ENCODE assay signal across 16 cellular contexts in genomic region chr22:48227341-48228018, GRCh38.
DNase-seq lines count a peak whose midpoint lies in the region; ATAC-seq and TF ChIP-seq lines count a peak whose summit lies in the region.
"Had no signal": no experiment of that assay in that cellular context is flagged by ENCODE, and none has a peak within 500 bp of the region (broad histone marks: within the 10 kb centered on the region; RNA-seq: fewer than 3 reads in every experiment).

No MANE protein-coding gene starts in this region.

- peak; percentile 30 for DNase-seq in activated CD8-positive, alpha-beta memory T cell treated with anti-CD3 and anti-CD28 coated beads for 24 hours
- DNase-seq in activated CD8-positive, alpha-beta memory T cell treated with anti-CD3 and anti-CD28 coated beads, Interleukin-2, amount 10 ng/mL, durations not matched to agents 7 days and 5 days: no peak
- DNase-seq in lung (ENCODE audit: low spot score): peak; percentile 25
- peak; percentile 70 for DNase-seq in osteocyte (ENCODE audit: extremely low spot score, unreplicated experiment)
- no peak for DNase-seq in activated T-helper 1 cell treated with anti-CD3 and anti-CD28 coated beads, Interleukin-12 subunit alpha, Interleukin-12 subunit beta, Interleukin-2, Interleukin-4 antibody, amounts not matched to agents 30 ng/mL and 10 ng/mL and 1 ng/mL, durations not matched to agents 14 hours and 24 hours and 36 hours (ENCODE audit: low spot score)
- no peak for DNase-seq in H4 (ENCODE audit: low spot score)
- no peak for DNase-seq in T-helper 9 cell
- DNase-seq: Caco-2, DND-41, GDM1, GOT3 had no signal

- WGBS in lung, 2 donors: 89 to 99% methylated on average over 4 of the region's 4 CpGs

- H3K4me1 ChIP-seq in lung (ENCODE audit: control insufficient read depth in 2 of 2, insufficient read depth in 2 of 2, low read length in 2 of 2): peaks cover 0 to 2% of the 10 kb centered on the region in 2 donors
- H3K4me1 ChIP-seq: Caco-2, HAP-1 had no signal

- H3K27ac ChIP-seq in lung (ENCODE audit: low read depth in 1 of 2, low read length in 1 of 2): no peak overlapping the region
- H3K27ac ChIP-seq: 22Rv1 had no signal

- peaks cover 0 to 7% of the 10 kb centered on the region in 2 donors for H3K9me3 ChIP-seq in lung (ENCODE audit: control insufficient read depth in 2 of 2, insufficient read depth in 1 of 2, low read length in 1 of 2)
- H3K9me3 ChIP-seq: Caco-2, HAP-1 had no signal

- no peak overlapping the region for H3K4me3 Mint-ChIP-seq in activated CD8-positive, alpha-beta memory T cell treated with anti-CD3 and anti-CD28 coated beads, Interleukin-2, amount 10 ng/mL, durations not matched to agents 7 days and 5 days
- no peak overlapping the region for H3K4me3 Mint-ChIP-seq in osteocyte (ENCODE audit: unreplicated experiment)
- H3K4me3 Mint-ChIP-seq in activated T-helper 1 cell treated with anti-CD3 and anti-CD28 coated beads, Interleukin-12 subunit alpha, Interleukin-12 subunit beta, Interleukin-2, Interleukin-4 antibody, amounts not matched to agents 30 ng/mL and 10 ng/mL and 1 ng/mL, durations not matched to agents 14 hours and 24 hours and 36 hours: no peak overlapping the region
- H3K4me3 Mint-ChIP-seq: CD14-positive monocyte; CD8-positive, alpha-beta T cell had no signal

- H3K4me3 ChIP-seq in lung: no peak overlapping the region
- H3K4me3 ChIP-seq: HAP-1 had no signal

- CTCF ChIA-PET in activated CD8-positive, alpha-beta memory T cell treated with anti-CD3 and anti-CD28 coated beads, Interleukin-2, amount 10 ng/mL, durations not matched to agents 7 days and 5 days (lab: Charles Lee): no interaction called here

- intact Hi-C loops in activated T-helper 1 cell treated with anti-CD3 and anti-CD28 coated beads, Interleukin-12 subunit alpha, Interleukin-12 subunit beta, Interleukin-2, Interleukin-4 antibody, amounts not matched to agents 30 ng/mL and 10 ng/mL and 1 ng/mL, durations not matched to agents 14 hours and 24 hours and 36 hours (cut with micrococcal nuclease): no loop called here

- no peak overlapping the region for H3K27ac Mint-ChIP-seq in activated CD8-positive, alpha-beta memory T cell treated with anti-CD3 and anti-CD28 coated beads, Interleukin-2, amount 10 ng/mL, durations not matched to agents 7 days and 5 days
- H3K27ac Mint-ChIP-seq in osteocyte (ENCODE audit: unreplicated experiment): no peak overlapping the region
- H3K27ac Mint-ChIP-seq in activated T-helper 1 cell treated with anti-CD3 and anti-CD28 coated beads, Interleukin-12 subunit alpha, Interleukin-12 subunit beta, Interleukin-2, Interleukin-4 antibody, amounts not matched to agents 30 ng/mL and 10 ng/mL and 1 ng/mL, durations not matched to agents 14 hours and 24 hours and 36 hours: no peak overlapping the region
- H3K27ac Mint-ChIP-seq: CD14-positive monocyte; CD8-positive, alpha-beta T cell had no signal

- H3K4me1 Mint-ChIP-seq in activated CD8-positive, alpha-beta memory T cell treated with anti-CD3 and anti-CD28 coated beads, Interleukin-2, amount 10 ng/mL, durations not matched to agents 7 days and 5 days: no peaks in the 10 kb centered on the region
- no peaks in the 10 kb centered on the region for H3K4me1 Mint-ChIP-seq in osteocyte (ENCODE audit: unreplicated experiment)
- no peaks in the 10 kb centered on the region for H3K4me1 Mint-ChIP-seq in activated T-helper 1 cell treated with anti-CD3 and anti-CD28 coated beads, Interleukin-12 subunit alpha, Interleukin-12 subunit beta, Interleukin-2, Interleukin-4 antibody, amounts not matched to agents 30 ng/mL and 10 ng/mL and 1 ng/mL, durations not matched to agents 14 hours and 24 hours and 36 hours (ENCODE audit: low read depth)
- H3K4me1 Mint-ChIP-seq: CD14-positive monocyte had no signal

- TF ChIP-seq CTCF in lung (IDR thresholded peaks at IDR 0.05; ENCODE audit: control extremely low read depth, extremely low read depth) (no peak), osteocyte (IDR thresholded peaks at IDR 0.05) (no peak)

- ATAC-seq in activated CD8-positive, alpha-beta memory T cell treated with anti-CD3 and anti-CD28 coated beads, Interleukin-2, amount 10 ng/mL, durations not matched to agents 7 days and 5 days: no peak
- no peak for ATAC-seq in lung (ENCODE audit: insufficient read depth, low FRiP score)
- ATAC-seq: CD8-positive, alpha-beta T cell; HepG2 had no signal

- no peaks in the 10 kb centered on the region for H3K36me3 ChIP-seq in lung (ENCODE audit: control insufficient read depth in 2 of 2, insufficient read depth in 2 of 2, low read length in 2 of 2)
- H3K36me3 ChIP-seq: HAP-1 had no signal

- H3K36me3 Mint-ChIP-seq in activated CD8-positive, alpha-beta memory T cell treated with anti-CD3 and anti-CD28 coated beads, Interleukin-2, amount 10 ng/mL, durations not matched to agents 7 days and 5 days: no peaks in the 10 kb centered on the region
- no peaks in the 10 kb centered on the region for H3K36me3 Mint-ChIP-seq in osteocyte (ENCODE audit: unreplicated experiment)
- H3K36me3 Mint-ChIP-seq in activated T-helper 1 cell treated with anti-CD3 and anti-CD28 coated beads, Interleukin-12 subunit alpha, Interleukin-12 subunit beta, Interleukin-2, Interleukin-4 antibody, amounts not matched to agents 30 ng/mL and 10 ng/mL and 1 ng/mL, durations not matched to agents 14 hours and 24 hours and 36 hours (ENCODE audit: low read depth): no peaks in the 10 kb centered on the region
- H3K36me3 Mint-ChIP-seq: CD14-positive monocyte; CD8-positive, alpha-beta T cell had no signal

- no peaks in the 10 kb centered on the region for H3K27me3 Mint-ChIP-seq in activated CD8-positive, alpha-beta memory T cell treated with anti-CD3 and anti-CD28 coated beads, Interleukin-2, amount 10 ng/mL, durations not matched to agents 7 days and 5 days
- no peaks in the 10 kb centered on the region for H3K27me3 Mint-ChIP-seq in osteocyte (ENCODE audit: unreplicated experiment)
- no peaks in the 10 kb centered on the region for H3K27me3 Mint-ChIP-seq in activated T-helper 1 cell treated with anti-CD3 and anti-CD28 coated beads, Interleukin-12 subunit alpha, Interleukin-12 subunit beta, Interleukin-2, Interleukin-4 antibody, amounts not matched to agents 30 ng/mL and 10 ng/mL and 1 ng/mL, durations not matched to agents 14 hours and 24 hours and 36 hours (ENCODE audit: insufficient read depth)

- peaks cover 7% of the 10 kb centered on the region for H3K9me3 Mint-ChIP-seq in activated CD8-positive, alpha-beta memory T cell treated with anti-CD3 and anti-CD28 coated beads, Interleukin-2, amount 10 ng/mL, durations not matched to agents 7 days and 5 days (ENCODE audit: low read depth)
- H3K9me3 Mint-ChIP-seq in osteocyte (ENCODE audit: unreplicated experiment): peaks cover 12% of the 10 kb centered on the region
- peaks cover 7% of the 10 kb centered on the region for H3K9me3 Mint-ChIP-seq in activated T-helper 1 cell treated with anti-CD3 and anti-CD28 coated beads, Interleukin-12 subunit alpha, Interleukin-12 subunit beta, Interleukin-2, Interleukin-4 antibody, amounts not matched to agents 30 ng/mL and 10 ng/mL and 1 ng/mL, durations not matched to agents 14 hours and 24 hours and 36 hours

- no peaks in the 10 kb centered on the region for H3K27me3 ChIP-seq in lung (ENCODE audit: control insufficient read depth, insufficient read depth)

Comparison
In these comparisons a context has a peak if more than half of its experiments do, and no peak if none do; other contexts are left out.
1. DNase-seq: peak in activated CD8-positive, alpha-beta memory T cell treated with anti-CD3 and anti-CD28 coated beads for 24 hours (single experiment), lung (single experiment) and osteocyte (single experiment); none in activated CD8-positive, alpha-beta memory T cell treated with anti-CD3 and anti-CD28 coated beads, Interleukin-2, amount 10 ng/mL, durations not matched to agents 7 days and 5 days (single experiment), activated T-helper 1 cell treated with anti-CD3 and anti-CD28 coated beads, Interleukin-12 subunit alpha, Interleukin-12 subunit beta, Interleukin-2, Interleukin-4 antibody, amounts not matched to agents 30 ng/mL and 10 ng/mL and 1 ng/mL, durations not matched to agents 14 hours and 24 hours and 36 hours (single experiment), H4 (single experiment) and T-helper 9 cell (single experiment).